8 cellular contexts compared by ENCODE assay signal in genomic region chr17:75601057-75601987, GRCh38. TPM values are rescaled to one million over a fixed set of nuclear protein-coding genes. Genes with fewer than 3 reads are reported as not detected.
A peak's percentile ranks its signal among the peaks of the same experiment; 100 is the strongest.
DNase-seq lines count a peak whose midpoint lies in the region; ATAC-seq and TF ChIP-seq lines count a peak whose summit lies in the region.

No MANE protein-coding gene starts in this region.

- no peak overlapping the region for H3K27ac ChIP-seq in colonic mucosa
- H3K27ac ChIP-seq in mesendoderm (ENCODE audit: low read depth, low read length): no peak overlapping the region
- no peak overlapping the region for H3K27ac ChIP-seq in substantia nigra (ENCODE audit: low read depth, low read length, poor library complexity, severe bottlenecking)

- H3K9ac ChIP-seq in colonic mucosa (ENCODE audit: low read depth in 2 of 2, low read length in 2 of 2) (no peak overlapping the region), mesendoderm (ENCODE audit: low read length) (no peak overlapping the region)

- H4K5ac ChIP-seq in mesendoderm (ENCODE audit: low read length): no peak overlapping the region

- H3K23ac ChIP-seq in mesendoderm (ENCODE audit: low read length): no peak overlapping the region

- no peak overlapping the region for H2AK5ac ChIP-seq in mesendoderm (ENCODE audit: low read length)

- H3K79me2 ChIP-seq in mesendoderm (ENCODE audit: control insufficient read depth, insufficient read depth, low read length): no peaks in the 10 kb centered on the region

- H3K9me3 ChIP-seq in colonic mucosa: no peaks in the 10 kb centered on the region

- H4K8ac ChIP-seq in mesendoderm (ENCODE audit: low read depth, low read length): no peak overlapping the region

- H2BK120ac ChIP-seq in mesendoderm (ENCODE audit: low read depth, low read length): no peak overlapping the region

- TF ChIP-seq CTCF in colonic mucosa (IDR thresholded peaks at IDR 0.05): peak; percentile 85

- H3K79me1 ChIP-seq in mesendoderm (ENCODE audit: low read length): no peaks in the 10 kb centered on the region

- no peak overlapping the region for H3K4ac ChIP-seq in mesendoderm (ENCODE audit: low read depth, low read length)

- H3K36me3 ChIP-seq in colonic mucosa (no peaks in the 10 kb centered on the region), mesendoderm (ENCODE audit: control insufficient read depth, insufficient read depth, low read length) (no peaks in the 10 kb centered on the region)

- no peak overlapping the region for H3K18ac ChIP-seq in mesendoderm (ENCODE audit: low read length)

- H2BK5ac ChIP-seq in mesendoderm (ENCODE audit: low read length): no peak overlapping the region

- no CpG with 5 or more reads among the region's 28 CpGs for WGBS in mesendoderm (ENCODE audit: extremely low coverage, insufficient coverage, low lambda C conversion rate)

- intact Hi-C loops in colonic mucosa (cut with DNase I): no loop called here

- H3K27me3 ChIP-seq in colonic mucosa: no peaks in the 10 kb centered on the region
- H3K27me3 ChIP-seq in mesendoderm (ENCODE audit: insufficient read depth, low read length, poor library complexity): no peaks in the 10 kb centered on the region

- no peak for ATAC-seq in HG03280 (IDR thresholded peaks at IDR 0.05; ENCODE audit: unreplicated experiment)

- no peak overlapping the region for H3K56ac ChIP-seq in mesendoderm (ENCODE audit: low read length)

- no peak overlapping the region for H2BK15ac ChIP-seq in mesendoderm (replicated peaks; ENCODE audit: low read depth)

- H3K4me2 ChIP-seq in mesendoderm (ENCODE audit: low read length): no peak overlapping the region

- DNase-seq in SIG-M5 treated with dmso at 0.1 percent for 504 hours (lab: John Stamatoyannopoulos, UW; ENCODE audit: unreplicated experiment) (peak; percentile 70), SIG-M5 (lab: John Stamatoyannopoulos, UW) (no peak), NCI-H2196 (lab: John Stamatoyannopoulos, UW; ENCODE audit: unreplicated experiment) (peak; percentile 59), colonic mucosa (peak; percentile 89), mesendoderm (peak; percentile 86), substantia nigra (lab: John Stamatoyannopoulos, UW) (peak in 28 of 49 donors; percentile 6 to 61 (median 33))
- DNase-seq in activated CD4-positive, CD25-positive, alpha-beta regulatory T cell treated with anti-CD3 and anti-CD28 coated beads, Interleukin-2, amount 50 U/mL, for 72 hours: peak; percentile 67

- H3K4me1 ChIP-seq in colonic mucosa (peaks cover 3% of the 10 kb centered on the region), mesendoderm (ENCODE audit: control insufficient read depth, low read depth, low read length) (no peaks in the 10 kb centered on the region)

- H3K4me3 ChIP-seq in colonic mucosa (no peak overlapping the region), mesendoderm (ENCODE audit: low read length) (no peak overlapping the region)

RNA-seq across cellular contexts. Expression of gene MYO15B, which starts 13.7 kb away (rescaled TPM):
- 100 to 1,000 TPM; 210 to 462 TPM for total RNA-seq in colonic mucosa
- 1.8 TPM for polyA plus RNA-seq in mesendoderm (2013, experiment 1 of 2)
- polyA plus RNA-seq in mesendoderm (2013, experiment 2 of 2): 1.1 TPM

RNA-seq across cellular contexts. Expression of gene SMIM5, which starts 31.9 kb away (rescaled TPM):
- 10 to 100 TPM in 1 of 2 donors, 1 to 10 TPM in 1; 5.1 to 39.9 TPM for total RNA-seq in colonic mucosa
- not detected for polyA plus RNA-seq in mesendoderm (2013, experiment 1 of 2)
- 0.03 TPM for polyA plus RNA-seq in mesendoderm (2013, experiment 2 of 2)
